14 cellular contexts compared by ENCODE assay signal in genomic region chr15:31857194-31857593, GRCh38.
"Had no signal": no experiment of that assay in that cellular context is flagged by ENCODE, and none has a peak within 500 bp of the region (broad histone marks: within the 10 kb centered on the region; RNA-seq: fewer than 3 reads in every experiment).

No MANE protein-coding gene starts in this region.

- ATAC-seq: activated CD4-positive, CD25-positive, alpha-beta regulatory T cell treated with anti-CD3 and anti-CD28 coated beads, Interleukin-2, amount 50 U/mL, for 24 hours; activated CD8-positive, alpha-beta memory T cell treated with anti-CD3 and anti-CD28 coated beads, Interleukin-2, amount 10 ng/mL, durations not matched to agents 7 days and 5 days; activated naive CD4-positive, alpha-beta T cell treated with anti-CD3 and anti-CD28 coated beads, Interleukin-2, amount 50 U/mL, for 72 hours; activated T-cell treated with anti-CD3 and anti-CD28 coated beads, Interleukin-2, amount 50 U/mL, for 4 hours; esophagus mucosa; stimulated activated naive CD8-positive, alpha-beta T cell treated with anti-CD3 and anti-CD28 coated beads, Interleukin-15, Interleukin-2, amounts not matched to agents 100 U/mL and 50 U/mL, for 24 hours had no signal

- H3K4me3 ChIP-seq: thoracic aorta had no signal

- H3K36me3 ChIP-seq: thoracic aorta had no signal

- FAIRE-seq: endometrium had no signal

- H3K27ac ChIP-seq: thoracic aorta had no signal

- DNase-seq: activated CD4-positive, alpha-beta T cell treated with anti-CD3 and anti-CD28 coated beads, Interleukin-2, amount 50 U/mL, for 48 hours; activated CD8-positive, alpha-beta memory T cell treated with anti-CD3 and anti-CD28 coated beads, Interleukin-2, amount 10 ng/mL, durations not matched to agents 7 days and 5 days; activated effector memory CD4-positive, alpha-beta T cell treated with anti-CD3 and anti-CD28 coated beads, Interleukin-2, amount 50 U/mL, for 16 hours; activated T-cell treated with anti-CD3 and anti-CD28 coated beads, Interleukin-2, amount 50 U/mL, for 4 hours; amniotic stem cell; cerebellar nuclear complex; natural killer cell; stimulated activated CD4-positive, alpha-beta T cell treated with anti-CD3 and anti-CD28 coated beads, Interleukin-12 subunit alpha, Interleukin-12 subunit beta, amount 100 ng/mL, for 4 hours; stimulated activated naive CD8-positive, alpha-beta T cell treated with anti-CD3 and anti-CD28 coated beads, Interleukin-15, Interleukin-2, amounts not matched to agents 100 U/mL and 50 U/mL, for 24 hours had no signal

- H3K9me3 ChIP-seq: thoracic aorta had no signal
